In the genomic region with DNA sequence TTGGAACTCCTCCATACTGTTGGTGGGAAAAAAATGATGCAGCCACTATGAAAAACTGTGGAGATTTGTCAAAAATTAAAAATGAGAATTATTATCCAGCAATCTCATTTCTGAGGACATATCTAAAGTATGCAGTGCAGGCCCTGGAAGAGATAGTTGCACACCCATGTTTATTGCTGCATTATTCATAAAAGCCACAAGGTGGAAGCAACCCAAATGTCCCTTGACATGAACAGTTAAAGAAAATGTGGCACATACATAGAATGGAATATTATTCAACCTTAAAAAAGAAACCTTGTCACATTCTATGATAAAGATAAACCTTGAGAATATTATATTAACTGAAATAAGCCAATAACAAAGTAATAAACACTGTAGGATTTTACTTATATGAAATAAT, we compare ENCODE assay signal across 9 cellular contexts.
DNase-seq lines count a peak whose midpoint lies in the region; ATAC-seq, FAIRE-seq and TF ChIP-seq lines count a peak whose summit lies in the region.
"Had no signal": no experiment of that assay in that cellular context is flagged by ENCODE, and none has a peak within 500 bp of the region (broad histone marks: within the 10 kb centered on the region; RNA-seq: fewer than 3 reads in every experiment).

No MANE protein-coding gene starts in this region.

- H3K27me3 ChIP-seq in GM06990 (replicated peaks; ENCODE audit: control insufficient read depth, insufficient read depth, low read length), result no peaks in the 10 kb centered on the region; the same call in none of the 2 replicates
- no peaks in the 10 kb centered on the region for H3K27me3 ChIP-seq in keratinocyte (ENCODE audit: control insufficient read depth, extremely low read depth, insufficient read depth, low read length)
- no peaks in the 10 kb centered on the region for H3K27me3 ChIP-seq in tibial artery
- H3K27me3 ChIP-seq in dorsolateral prefrontal cortex, result no peaks in the 10 kb centered on the region
- H3K27me3 ChIP-seq: SJCRH30 had no signal

- H3K27ac ChIP-seq in keratinocyte (ENCODE audit: control insufficient read depth, insufficient read depth, low read length) (no peak overlapping the region), tibial artery (no peak overlapping the region), dorsolateral prefrontal cortex (no peak overlapping the region)
- H3K27ac ChIP-seq: SJCRH30 had no signal

- no peak for ATAC-seq in GM21529 (IDR thresholded peaks at IDR 0.05; ENCODE audit: unreplicated experiment)

- H3K9ac ChIP-seq in keratinocyte (ENCODE audit: control insufficient read depth, extremely low read depth, insufficient read depth, low read length), result no peak overlapping the region

- H3K79me2 ChIP-seq in keratinocyte (ENCODE audit: control insufficient read depth, insufficient read depth, low read length), result no peaks in the 10 kb centered on the region

- DNase-seq in GM06990 (ENCODE audit: extremely low read depth, insufficient read length) (no peak), H54 (ENCODE audit: insufficient read length, low spot score) (no peak), OCI-M1 (lab: John Stamatoyannopoulos, UW) (peak; percentile 34), keratinocyte (ENCODE audit: low read depth, low spot score) (peak; percentile 4), head of caudate nucleus (no peak), tibial artery (no peak), dorsolateral prefrontal cortex (no peak)

- H3K36me3 ChIP-seq in GM06990 (ENCODE audit: control insufficient read depth, insufficient read depth, low read length) (no peaks in the 10 kb centered on the region), keratinocyte (ENCODE audit: control insufficient read depth in 2 of 2, extremely low read depth in 1 of 2, insufficient read depth in 2 of 2, low read length in 2 of 2) (no peaks in the 10 kb centered on the region), tibial artery (no peaks in the 10 kb centered on the region)
- H3K36me3 ChIP-seq: SJCRH30 had no signal

- no peak overlapping the region for H3K4me2 ChIP-seq in keratinocyte (ENCODE audit: control insufficient read depth, extremely low read depth, insufficient read depth, low read depth, low read length)

- peak; percentile 32 for TF ChIP-seq CTCF in GM06990 (IDR thresholded peaks at IDR 0.05; ENCODE audit: insufficient read depth, low read length, poor library complexity, severe bottlenecking)
- peak in 2 of 3 experiments; percentile 33 to 41 for TF ChIP-seq CTCF in keratinocyte (optimal IDR thresholded peaks at IDR 0.05 in 1 of 3, IDR thresholded peaks at IDR 0.05 in 1 of 3, conservative IDR thresholded peaks at IDR 0.05 in 1 of 3; ENCODE audit: extremely low read depth in 1 of 3, insufficient read depth in 2 of 3, low read length in 3 of 3)
- peak in 1 of 2 experiments; percentile 15 for TF ChIP-seq CTCF in tibial artery (IDR thresholded peaks at IDR 0.05)
- no peak for TF ChIP-seq CTCF in dorsolateral prefrontal cortex (IDR thresholded peaks at IDR 0.05 in 54 of 56, conservative IDR thresholded peaks at IDR 0.05 in 2 of 56; ENCODE audit: low read depth in 1 of 56, partially characterized antibody in 56 of 56)

- intact Hi-C loops in head of caudate nucleus (cut with DNase I) (no loop called here), tibial artery (cut with DNase I; ENCODE audit: low total_unique reads) (no loop called here), dorsolateral prefrontal cortex (cut with DNase I) (no loop called here)

- no peaks in the 10 kb centered on the region for H4K20me1 ChIP-seq in keratinocyte (ENCODE audit: control insufficient read depth, extremely low read depth, insufficient read depth, low read length)

- H3K4me1 ChIP-seq in keratinocyte (ENCODE audit: control insufficient read depth, extremely low read depth, insufficient read depth, low read length) (no peaks in the 10 kb centered on the region), tibial artery (no peaks in the 10 kb centered on the region)
- H3K4me1 ChIP-seq: SJCRH30 had no signal

- H3K9me1 ChIP-seq in keratinocyte (ENCODE audit: control insufficient read depth, extremely low read depth, insufficient read depth, low read length), result no peaks in the 10 kb centered on the region

- no peak for TF ChIP-seq POLR2A in H54 (IDR thresholded peaks at IDR 0.05; ENCODE audit: low read depth, low read length)

- H3K4me3 ChIP-seq in GM06990 (replicated peaks; ENCODE audit: low read depth, low read length) (no peak overlapping the region), keratinocyte (ENCODE audit: control insufficient read depth in 2 of 3, extremely low read depth in 1 of 3, insufficient read depth in 2 of 3, low read depth in 1 of 3, low read length in 3 of 3) (no peak overlapping the region), tibial artery (no peak overlapping the region), dorsolateral prefrontal cortex (no peak overlapping the region)
- H3K4me3 ChIP-seq: SJCRH30 had no signal

- H3K9me3 ChIP-seq in keratinocyte (ENCODE audit: control insufficient read depth, low read depth, low read length) (no peaks in the 10 kb centered on the region), tibial artery (no peaks in the 10 kb centered on the region)
- H3K9me3 ChIP-seq: SJCRH30 had no signal

- FAIRE-seq in H54 (lab: Jason Lieb, UNC), result peak; percentile 23
- FAIRE-seq in keratinocyte (lab: Jason Lieb, UNC), result no peak

- dilution Hi-C loops in keratinocyte (cut with MboI; ENCODE audit: extremely low pct_ligation_motif_present, low sequenced_read_pairs), result no loop called here

- no peak overlapping the region for H2AFZ ChIP-seq in keratinocyte (ENCODE audit: control insufficient read depth, low read length)

Comparison
In these comparisons a context has a peak if more than half of its experiments do, and no peak if none do; other contexts are left out.
1. DNase-seq: peak in OCI-M1 (single experiment) and keratinocyte (single experiment); none in GM06990 (single experiment), H54 (single experiment), head of caudate nucleus (0 of 42), tibial artery (0 of 2) and dorsolateral prefrontal cortex (0 of 10).
2. CTCF ChIP-seq: peak in GM06990 (single experiment) and keratinocyte (2 of 3); none in dorsolateral prefrontal cortex (0 of 56).